In the genomic region with DNA sequence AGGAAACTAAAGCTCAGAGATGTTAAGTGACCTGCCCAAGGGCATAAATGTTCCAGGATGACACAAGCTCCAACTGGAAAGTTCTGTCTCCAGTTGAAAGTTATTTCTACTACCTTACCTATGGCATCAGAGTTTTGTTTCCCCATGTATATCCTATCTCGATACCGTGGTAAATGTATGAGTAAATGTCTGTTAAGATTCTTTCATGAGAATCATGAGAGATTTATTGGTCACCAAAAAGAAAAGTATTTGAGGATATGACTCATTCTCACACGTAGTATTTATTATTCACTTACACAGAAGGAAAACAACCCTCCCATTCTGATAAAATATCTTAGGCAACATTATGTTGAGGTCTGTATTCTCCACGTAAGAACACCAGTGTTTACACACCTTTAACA, we compare ENCODE assay signal across 14 cellular contexts. TPM values are rescaled to one million over a fixed set of nuclear protein-coding genes. Genes with fewer than 3 reads are reported as not detected.
DNase-seq lines count a peak whose midpoint lies in the region; ATAC-seq and TF ChIP-seq lines count a peak whose summit lies in the region.
"Had no signal": no experiment of that assay in that cellular context is flagged by ENCODE, and none has a peak within 500 bp of the region (broad histone marks: within the 10 kb centered on the region; RNA-seq: fewer than 3 reads in every experiment).

No MANE protein-coding gene starts in this region.

- H3K9me2 ChIP-seq in MM.1S (replicated peaks; ENCODE audit: insufficient read depth, low read length): no peaks in the 10 kb centered on the region

- H3K36me3 ChIP-seq in SJSA1 (no peaks in the 10 kb centered on the region), MM.1S (replicated peaks; ENCODE audit: insufficient read depth, low read length) (no peaks in the 10 kb centered on the region)

- peak overlapping the region; percentile 55 for H3K27ac ChIP-seq in SJSA1
- no peak overlapping the region for H3K27ac ChIP-seq in MM.1S (ENCODE audit: low read length)
- H3K27ac ChIP-seq: 22Rv1 had no signal

- no peak overlapping the region for H3K4me3 ChIP-seq in SJSA1
- H3K4me3 ChIP-seq in fibroblast of the aortic adventitia (ENCODE audit: low read depth, low read length): no peak overlapping the region
- H3K4me3 ChIP-seq in MM.1S (ENCODE audit: low read length): no peak overlapping the region

- H3K9me3 Mint-ChIP-seq in stimulated activated naive CD8-positive, alpha-beta T cell treated with anti-CD3 and anti-CD28 coated beads, Interleukin-15, amount 100 ng/mL, for 72 hours: no peaks in the 10 kb centered on the region

- H3K27ac Mint-ChIP-seq in stimulated activated naive CD8-positive, alpha-beta T cell treated with anti-CD3 and anti-CD28 coated beads, Interleukin-15, amount 100 ng/mL, for 72 hours: peak overlapping the region; percentile 69 to 71

- no peak overlapping the region for H3K4me2 ChIP-seq in MM.1S (ENCODE audit: low read depth, low read length)

- H3K4me1 ChIP-seq in SJSA1 (replicated peaks) (peaks cover 14% of the 10 kb centered on the region), MM.1S (ENCODE audit: low read length) (no peaks in the 10 kb centered on the region)

- no peaks in the 10 kb centered on the region for H3F3A ChIP-seq in MM.1S (ENCODE audit: insufficient read depth, low read length)

- H2AFZ ChIP-seq in MM.1S (ENCODE audit: low read length): no peak overlapping the region

- no peak overlapping the region for H3K9ac ChIP-seq in MM.1S (ENCODE audit: low read length)

- no peaks in the 10 kb centered on the region for H4K20me1 ChIP-seq in MM.1S (ENCODE audit: insufficient read depth, low read length)

- peaks cover 32% of the 10 kb centered on the region for H3K4me1 Mint-ChIP-seq in stimulated activated naive CD8-positive, alpha-beta T cell treated with anti-CD3 and anti-CD28 coated beads, Interleukin-15, amount 100 ng/mL, for 72 hours

- peak; percentile 21 for DNase-seq in NCI-H510A treated with DMSO at 0.1 percent for 48 hours (lab: John Stamatoyannopoulos, UW)
- no peak for DNase-seq in NCI-H510A (lab: John Stamatoyannopoulos, UW)
- DNase-seq in SJSA1 (ENCODE audit: low read depth in 1 of 2, low spot score in 2 of 2): peak in 1 of 2 experiments; percentile 35
- DNase-seq in fibroblast of the aortic adventitia (ENCODE audit: low read depth): peak; percentile 76
- DNase-seq in stimulated activated naive CD8-positive, alpha-beta T cell treated with anti-CD3 and anti-CD28 coated beads, Interleukin-15, amount 100 ng/mL, for 72 hours: no peak
- DNase-seq in MM.1S: no peak
- no peak for DNase-seq in anterior cingulate cortex (lab: John Stamatoyannopoulos, UW)
- DNase-seq: MV-4-11; NK-92 treated with Interleukin-12 subunit alpha and Interleukin-12 subunit beta, amount 100 ng/mL, for 24 hours; stimulated activated CD4-positive, alpha-beta T cell treated with anti-CD3 and anti-CD28 coated beads, Interleukin-15, amount 100 ng/mL, for 24 hours had no signal

- no peaks in the 10 kb centered on the region for H3K27me3 ChIP-seq in SJSA1 (replicated peaks)
- no peaks in the 10 kb centered on the region for H3K27me3 ChIP-seq in MM.1S (replicated peaks; ENCODE audit: insufficient read depth, low read length)

- TF ChIP-seq CTCF in fibroblast of the aortic adventitia (IDR thresholded peaks at IDR 0.05; ENCODE audit: insufficient read depth, low read length) (no peak), MM.1S (IDR thresholded peaks at IDR 0.05; ENCODE audit: low read length) (no peak)

- no peaks in the 10 kb centered on the region for H3K27me3 Mint-ChIP-seq in stimulated activated naive CD8-positive, alpha-beta T cell treated with anti-CD3 and anti-CD28 coated beads, Interleukin-15, amount 100 ng/mL, for 72 hours

- H3K4me3 Mint-ChIP-seq in stimulated activated naive CD8-positive, alpha-beta T cell treated with anti-CD3 and anti-CD28 coated beads, Interleukin-15, amount 100 ng/mL, for 72 hours: peak overlapping the region; percentile 28

- H3K9me3 ChIP-seq in SJSA1 (replicated peaks) (no peaks in the 10 kb centered on the region), MM.1S (replicated peaks; ENCODE audit: insufficient read depth, low read length) (no peaks in the 10 kb centered on the region)

- peak; percentile 82 for ATAC-seq in stimulated activated naive CD8-positive, alpha-beta T cell treated with anti-CD3 and anti-CD28 coated beads, Interleukin-15, amount 100 ng/mL, for 72 hours
- ATAC-seq in HG02938 (IDR thresholded peaks at IDR 0.05; ENCODE audit: unreplicated experiment): no peak

- no peaks in the 10 kb centered on the region for H3K79me2 ChIP-seq in MM.1S (ENCODE audit: low read length)

RNA-seq across cellular contexts. Expression of a gene that starts 11.1 kb away (rescaled TPM):
- not detected in 2 replicates for total RNA-seq in SJSA1 (2014; rRNA removed; shearing (Covaris generic))
- total RNA-seq in fibroblast of the aortic adventitia (ENCODE audit: low replicate concordance): 0.09 TPM in 1 of 2 replicates, not detected in the other
- total RNA-seq: mesenteric fat pad, subcutaneous adipose tissue had no signal

Comparison
In these comparisons a context has a peak if more than half of its experiments do, and no peak if none do; other contexts are left out.
1. DNase-seq: peak in NCI-H510A treated with DMSO at 0.1 percent for 48 hours (single experiment) and fibroblast of the aortic adventitia (single experiment); none in NCI-H510A (single experiment), stimulated activated naive CD8-positive, alpha-beta T cell treated with anti-CD3 and anti-CD28 coated beads, Interleukin-15, amount 100 ng/mL, for 72 hours (0 of 2), MM.1S (single experiment) and anterior cingulate cortex (0 of 58).